ENCODE assay signal across 8 cellular contexts in the genomic region with DNA sequence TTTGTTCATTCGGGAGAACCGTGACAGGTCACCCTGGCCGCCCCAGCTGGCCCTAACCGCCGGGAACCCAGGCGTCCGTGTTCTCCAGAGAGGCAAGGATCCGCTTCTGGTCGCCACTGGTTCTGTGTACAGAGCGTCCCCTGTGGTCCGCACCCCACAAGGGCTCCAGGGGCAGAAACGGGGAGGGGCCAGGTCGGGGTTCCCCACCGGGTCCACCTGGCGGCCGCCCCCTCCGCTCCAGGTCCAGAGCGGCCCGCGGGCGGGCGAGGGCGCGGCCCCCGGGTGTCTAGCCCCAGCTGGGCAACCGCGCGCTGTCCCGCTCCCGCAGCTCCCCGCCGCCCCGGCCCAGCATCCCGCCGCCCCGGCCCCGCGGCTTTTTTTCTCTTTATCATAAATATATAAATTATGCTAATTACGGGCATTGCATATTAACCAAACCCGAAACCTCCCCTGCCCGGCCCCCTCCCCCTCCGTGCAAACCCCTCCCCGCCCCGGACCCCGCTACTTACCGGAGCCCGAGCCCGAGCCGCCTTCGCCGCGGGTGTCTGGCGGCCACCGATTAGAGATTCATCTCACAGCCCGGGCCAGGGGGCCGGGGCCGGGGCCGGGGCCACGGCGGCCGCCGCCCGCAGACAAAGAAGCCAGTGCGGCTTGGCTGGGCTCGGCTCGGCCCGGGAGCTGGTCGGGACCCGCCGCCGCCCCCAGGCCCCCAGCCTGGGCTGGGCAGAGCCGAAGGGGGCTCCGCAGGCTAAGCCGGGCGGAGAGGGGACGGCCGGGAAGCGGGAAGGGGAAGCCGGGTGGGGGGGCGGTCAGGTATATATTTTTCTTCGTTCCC. TPM values are rescaled to one million over a fixed set of nuclear protein-coding genes. Genes with fewer than 3 reads are reported as not detected.
A peak's percentile ranks its signal among the peaks of the same experiment; 100 is the strongest.
DNase-seq lines count a peak whose midpoint lies in the region; ATAC-seq, FAIRE-seq and TF ChIP-seq lines count a peak whose summit lies in the region.

No MANE protein-coding gene starts in this region.

- H3K4me2 ChIP-seq in mesendoderm (ENCODE audit: low read length) = peak overlapping the region; percentile 66

- no peaks in the 10 kb centered on the region for H3K9me3 Mint-ChIP-seq in effector memory CD8-positive, alpha-beta T cell
- no peaks in the 10 kb centered on the region for H3K9me3 Mint-ChIP-seq in stimulated activated effector memory CD8-positive, alpha-beta T cell treated with anti-CD3 and anti-CD28 coated beads, Interleukin-12 subunit alpha, Interleukin-12 subunit beta, amount 100 ng/mL, for 72 hours

- no peak overlapping the region for H4K5ac ChIP-seq in mesendoderm (ENCODE audit: low read length)

- no peaks in the 10 kb centered on the region for H3K36me3 ChIP-seq in mesendoderm (ENCODE audit: control insufficient read depth, insufficient read depth, low read length)

- H4K8ac ChIP-seq in mesendoderm (ENCODE audit: low read depth, low read length) = peak overlapping the region; percentile 100

- H3K4me3 ChIP-seq in mesendoderm (ENCODE audit: low read length) = peak overlapping the region; percentile 56

- H3K79me1 ChIP-seq in mesendoderm (ENCODE audit: low read length) = no peaks in the 10 kb centered on the region

- no peak overlapping the region for H2BK5ac ChIP-seq in mesendoderm (ENCODE audit: low read length)

- H3K27ac Mint-ChIP-seq in effector memory CD8-positive, alpha-beta T cell = peak overlapping the region; percentile 98 to 99
- H3K27ac Mint-ChIP-seq in stimulated activated effector memory CD8-positive, alpha-beta T cell treated with anti-CD3 and anti-CD28 coated beads, Interleukin-12 subunit alpha, Interleukin-12 subunit beta, amount 100 ng/mL, for 72 hours = peak overlapping the region; percentile 95

- H3K79me2 ChIP-seq in mesendoderm (ENCODE audit: control insufficient read depth, insufficient read depth, low read length) = no peaks in the 10 kb centered on the region

- peak overlapping the region; percentile 83 for H2BK120ac ChIP-seq in mesendoderm (ENCODE audit: low read depth, low read length)

- no peaks in the 10 kb centered on the region for H3K27me3 Mint-ChIP-seq in effector memory CD8-positive, alpha-beta T cell

- peaks cover 11% of the 10 kb centered on the region for H3K4me1 ChIP-seq in mesendoderm (ENCODE audit: control insufficient read depth, low read depth, low read length)

- H3K27me3 ChIP-seq in mesendoderm (ENCODE audit: insufficient read depth, low read length, poor library complexity) = no peaks in the 10 kb centered on the region

- peak overlapping the region; percentile 93 for H3K27ac ChIP-seq in mesendoderm (ENCODE audit: low read depth, low read length)

- ATAC-seq in GM21619 (IDR thresholded peaks at IDR 0.05; ENCODE audit: unreplicated experiment) = peak; percentile 23
- peak; percentile 59 for ATAC-seq in effector memory CD8-positive, alpha-beta T cell (replicated peaks)
- ATAC-seq in stimulated activated effector memory CD8-positive, alpha-beta T cell treated with anti-CD3 and anti-CD28 coated beads, Interleukin-12 subunit alpha, Interleukin-12 subunit beta, amount 100 ng/mL, for 72 hours = peak; percentile 62

- H3K56ac ChIP-seq in mesendoderm (ENCODE audit: low read length) = peak overlapping the region; percentile 84

- H3K4me3 Mint-ChIP-seq in effector memory CD8-positive, alpha-beta T cell = peak overlapping the region; percentile 92 to 97
- H3K4me3 Mint-ChIP-seq in stimulated activated effector memory CD8-positive, alpha-beta T cell treated with anti-CD3 and anti-CD28 coated beads, Interleukin-12 subunit alpha, Interleukin-12 subunit beta, amount 100 ng/mL, for 72 hours = peak overlapping the region; percentile 78

- peak overlapping the region; percentile 89 for H3K23ac ChIP-seq in mesendoderm (ENCODE audit: low read length)

- no peak overlapping the region for H2AK5ac ChIP-seq in mesendoderm (ENCODE audit: low read length)

- peaks cover 10 to 17% of the 10 kb centered on the region in 2 donors for H3K4me1 Mint-ChIP-seq in effector memory CD8-positive, alpha-beta T cell (ENCODE audit: low read depth in 2 of 2)
- peaks cover 25% of the 10 kb centered on the region for H3K4me1 Mint-ChIP-seq in stimulated activated effector memory CD8-positive, alpha-beta T cell treated with anti-CD3 and anti-CD28 coated beads, Interleukin-12 subunit alpha, Interleukin-12 subunit beta, amount 100 ng/mL, for 72 hours

- DNase-seq in D721Med (ENCODE audit: insufficient read length, low spot score) = peak; percentile 53
- peak; percentile 56 for DNase-seq in NAMALWA (ENCODE audit: low spot score)
- peak; percentile 5 to 18 (median 9) for DNase-seq in activated CD8-positive, alpha-beta memory T cell treated with anti-CD3 and anti-CD28 coated beads for 48 hours (ENCODE audit: low read depth in 2 of 3, low spot score in 2 of 3)
- peak; percentile 36 to 42 (median 39) for DNase-seq in effector memory CD8-positive, alpha-beta T cell
- peak; percentile 39 for DNase-seq in mesendoderm
- DNase-seq in stimulated activated effector memory CD8-positive, alpha-beta T cell treated with anti-CD3 and anti-CD28 coated beads, Interleukin-12 subunit alpha, Interleukin-12 subunit beta, amount 100 ng/mL, for 72 hours (ENCODE audit: low spot score in 2 of 2) = peak; percentile 30 to 73
- DNase-seq in NCI-H187 treated with DMSO at 0.1 percent for 48 hours (lab: John Stamatoyannopoulos, UW) = no peak

- peak overlapping the region; percentile 79 for H3K9ac ChIP-seq in mesendoderm (ENCODE audit: low read length)

- H2BK15ac ChIP-seq in mesendoderm (replicated peaks; ENCODE audit: low read depth) = peak overlapping the region; percentile 8

- peak; percentile 11 for TF ChIP-seq CTCF in D721Med (IDR thresholded peaks at IDR 0.05; ENCODE audit: insufficient read depth, missing control alignments)

- no peak for FAIRE-seq in D721Med (lab: Jason Lieb, UNC)

- H3K18ac ChIP-seq in mesendoderm (ENCODE audit: low read length) = peak overlapping the region; percentile 100

- no CpG with 5 or more reads among the region's 81 CpGs for WGBS in mesendoderm (ENCODE audit: extremely low coverage, insufficient coverage, low lambda C conversion rate)

- peaks cover 3% of the 10 kb centered on the region for H3K36me3 Mint-ChIP-seq in effector memory CD8-positive, alpha-beta T cell (ENCODE audit: insufficient read depth)
- peaks cover 11% of the 10 kb centered on the region for H3K36me3 Mint-ChIP-seq in stimulated activated effector memory CD8-positive, alpha-beta T cell treated with anti-CD3 and anti-CD28 coated beads, Interleukin-12 subunit alpha, Interleukin-12 subunit beta, amount 100 ng/mL, for 72 hours

- peak overlapping the region; percentile 100 for H3K4ac ChIP-seq in mesendoderm (ENCODE audit: low read depth, low read length)

RNA-seq across cellular contexts. Expression of gene POU6F1, which starts 0.5 kb away (rescaled TPM):
- polyA plus RNA-seq in mesendoderm (2013, experiment 1 of 2) = 3.9 TPM
- polyA plus RNA-seq in mesendoderm (2013, experiment 2 of 2) = 4.5 TPM

RNA-seq across cellular contexts. Expression of gene DAZAP2, which starts 21.3 kb away (rescaled TPM):
- polyA plus RNA-seq in mesendoderm (2013, experiment 1 of 2) = 35.9 TPM
- 34.9 TPM for polyA plus RNA-seq in mesendoderm (2013, experiment 2 of 2)

RNA-seq across cellular contexts. Expression of gene TFCP2, which starts 44.4 kb away (rescaled TPM):
- 31.9 TPM for polyA plus RNA-seq in mesendoderm (2013, experiment 1 of 2)
- polyA plus RNA-seq in mesendoderm (2013, experiment 2 of 2) = 32.5 TPM

RNA-seq across cellular contexts. Expression of gene SMAGP, which starts 52.9 kb away (rescaled TPM):
- polyA plus RNA-seq in mesendoderm (2013, experiment 1 of 2) = 17.0 TPM
- 17.0 TPM for polyA plus RNA-seq in mesendoderm (2013, experiment 2 of 2)
